ENCODE assay signal across 1 cellular context in the genomic region with DNA sequence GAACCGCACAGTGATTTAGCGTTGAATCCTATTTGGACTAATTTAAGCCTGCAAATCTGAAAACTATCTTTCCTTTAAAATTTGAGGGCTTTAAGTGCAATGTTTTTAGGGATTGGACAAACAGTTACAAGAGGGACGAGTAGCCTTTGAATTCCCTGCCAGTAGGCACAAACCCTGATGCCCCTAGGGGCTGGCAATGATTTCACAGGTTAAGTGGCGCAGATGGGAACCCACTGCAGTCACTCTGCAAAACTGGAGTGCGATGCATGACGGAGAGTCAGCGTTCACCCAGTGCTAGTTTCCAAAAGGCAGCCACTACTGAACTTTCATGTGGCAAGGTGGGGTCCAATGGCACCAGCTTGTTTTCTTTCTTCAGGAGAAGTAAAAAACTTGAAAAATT.
TF ChIP-seq lines count a peak whose summit lies in the region.

No MANE protein-coding gene starts in this region.

TF ChIP-seq in H1, 55 proteins besides CTCF, POLR2A, EP300 and RAD21 (continued from another document):
- TF ChIP-seq, protein P1, sequence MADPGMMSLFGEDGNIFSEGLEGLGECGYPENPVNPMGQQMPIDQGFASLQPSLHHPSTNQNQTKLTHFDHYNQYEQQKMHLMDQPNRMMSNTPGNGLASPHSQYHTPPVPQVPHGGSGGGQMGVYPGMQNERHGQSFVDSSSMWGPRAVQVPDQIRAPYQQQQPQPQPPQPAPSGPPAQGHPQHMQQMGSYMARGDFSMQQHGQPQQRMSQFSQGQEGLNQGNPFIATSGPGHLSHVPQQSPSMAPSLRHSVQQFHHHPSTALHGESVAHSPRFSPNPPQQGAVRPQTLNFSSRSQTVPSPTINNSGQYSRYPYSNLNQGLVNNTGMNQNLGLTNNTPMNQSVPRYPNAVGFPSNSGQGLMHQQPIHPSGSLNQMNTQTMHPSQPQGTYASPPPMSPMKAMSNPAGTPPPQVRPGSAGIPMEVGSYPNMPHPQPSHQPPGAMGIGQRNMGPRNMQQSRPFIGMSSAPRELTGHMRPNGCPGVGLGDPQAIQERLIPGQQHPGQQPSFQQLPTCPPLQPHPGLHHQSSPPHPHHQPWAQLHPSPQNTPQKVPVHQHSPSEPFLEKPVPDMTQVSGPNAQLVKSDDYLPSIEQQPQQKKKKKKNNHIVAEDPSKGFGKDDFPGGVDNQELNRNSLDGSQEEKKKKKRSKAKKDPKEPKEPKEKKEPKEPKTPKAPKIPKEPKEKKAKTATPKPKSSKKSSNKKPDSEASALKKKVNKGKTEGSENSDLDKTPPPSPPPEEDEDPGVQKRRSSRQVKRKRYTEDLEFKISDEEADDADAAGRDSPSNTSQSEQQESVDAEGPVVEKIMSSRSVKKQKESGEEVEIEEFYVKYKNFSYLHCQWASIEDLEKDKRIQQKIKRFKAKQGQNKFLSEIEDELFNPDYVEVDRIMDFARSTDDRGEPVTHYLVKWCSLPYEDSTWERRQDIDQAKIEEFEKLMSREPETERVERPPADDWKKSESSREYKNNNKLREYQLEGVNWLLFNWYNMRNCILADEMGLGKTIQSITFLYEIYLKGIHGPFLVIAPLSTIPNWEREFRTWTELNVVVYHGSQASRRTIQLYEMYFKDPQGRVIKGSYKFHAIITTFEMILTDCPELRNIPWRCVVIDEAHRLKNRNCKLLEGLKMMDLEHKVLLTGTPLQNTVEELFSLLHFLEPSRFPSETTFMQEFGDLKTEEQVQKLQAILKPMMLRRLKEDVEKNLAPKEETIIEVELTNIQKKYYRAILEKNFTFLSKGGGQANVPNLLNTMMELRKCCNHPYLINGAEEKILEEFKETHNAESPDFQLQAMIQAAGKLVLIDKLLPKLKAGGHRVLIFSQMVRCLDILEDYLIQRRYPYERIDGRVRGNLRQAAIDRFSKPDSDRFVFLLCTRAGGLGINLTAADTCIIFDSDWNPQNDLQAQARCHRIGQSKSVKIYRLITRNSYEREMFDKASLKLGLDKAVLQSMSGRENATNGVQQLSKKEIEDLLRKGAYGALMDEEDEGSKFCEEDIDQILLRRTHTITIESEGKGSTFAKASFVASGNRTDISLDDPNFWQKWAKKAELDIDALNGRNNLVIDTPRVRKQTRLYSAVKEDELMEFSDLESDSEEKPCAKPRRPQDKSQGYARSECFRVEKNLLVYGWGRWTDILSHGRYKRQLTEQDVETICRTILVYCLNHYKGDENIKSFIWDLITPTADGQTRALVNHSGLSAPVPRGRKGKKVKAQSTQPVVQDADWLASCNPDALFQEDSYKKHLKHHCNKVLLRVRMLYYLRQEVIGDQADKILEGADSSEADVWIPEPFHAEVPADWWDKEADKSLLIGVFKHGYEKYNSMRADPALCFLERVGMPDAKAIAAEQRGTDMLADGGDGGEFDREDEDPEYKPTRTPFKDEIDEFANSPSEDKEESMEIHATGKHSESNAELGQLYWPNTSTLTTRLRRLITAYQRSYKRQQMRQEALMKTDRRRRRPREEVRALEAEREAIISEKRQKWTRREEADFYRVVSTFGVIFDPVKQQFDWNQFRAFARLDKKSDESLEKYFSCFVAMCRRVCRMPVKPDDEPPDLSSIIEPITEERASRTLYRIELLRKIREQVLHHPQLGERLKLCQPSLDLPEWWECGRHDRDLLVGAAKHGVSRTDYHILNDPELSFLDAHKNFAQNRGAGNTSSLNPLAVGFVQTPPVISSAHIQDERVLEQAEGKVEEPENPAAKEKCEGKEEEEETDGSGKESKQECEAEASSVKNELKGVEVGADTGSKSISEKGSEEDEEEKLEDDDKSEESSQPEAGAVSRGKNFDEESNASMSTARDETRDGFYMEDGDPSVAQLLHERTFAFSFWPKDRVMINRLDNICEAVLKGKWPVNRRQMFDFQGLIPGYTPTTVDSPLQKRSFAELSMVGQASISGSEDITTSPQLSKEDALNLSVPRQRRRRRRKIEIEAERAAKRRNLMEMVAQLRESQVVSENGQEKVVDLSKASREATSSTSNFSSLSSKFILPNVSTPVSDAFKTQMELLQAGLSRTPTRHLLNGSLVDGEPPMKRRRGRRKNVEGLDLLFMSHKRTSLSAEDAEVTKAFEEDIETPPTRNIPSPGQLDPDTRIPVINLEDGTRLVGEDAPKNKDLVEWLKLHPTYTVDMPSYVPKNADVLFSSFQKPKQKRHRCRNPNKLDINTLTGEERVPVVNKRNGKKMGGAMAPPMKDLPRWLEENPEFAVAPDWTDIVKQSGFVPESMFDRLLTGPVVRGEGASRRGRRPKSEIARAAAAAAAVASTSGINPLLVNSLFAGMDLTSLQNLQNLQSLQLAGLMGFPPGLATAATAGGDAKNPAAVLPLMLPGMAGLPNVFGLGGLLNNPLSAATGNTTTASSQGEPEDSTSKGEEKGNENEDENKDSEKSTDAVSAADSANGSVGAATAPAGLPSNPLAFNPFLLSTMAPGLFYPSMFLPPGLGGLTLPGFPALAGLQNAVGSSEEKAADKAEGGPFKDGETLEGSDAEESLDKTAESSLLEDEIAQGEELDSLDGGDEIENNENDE (IDR thresholded peaks at IDR 0.05; ENCODE audit: insufficient replicate concordance, low read length), result no peak
- TF ChIP-seq BCL11A (IDR thresholded peaks at IDR 0.05; ENCODE audit: low read depth in 2 of 2, low read length in 2 of 2) (no peak), KDM1A (IDR thresholded peaks at IDR 0.05; ENCODE audit: borderline replicate concordance, low read length) (no peak), BACH1 (IDR thresholded peaks at IDR 0.05; ENCODE audit: low read length) (no peak), TAF1 (IDR thresholded peaks at IDR 0.05; ENCODE audit: low read depth, low read length) (no peak), TAF7 (optimal IDR thresholded peaks at IDR 0.05; ENCODE audit: borderline replicate concordance, low read depth, low read length) (no peak), RFX5 (IDR thresholded peaks at IDR 0.05; ENCODE audit: borderline replicate concordance, low read depth, low read length) (no peak), CTBP2 (IDR thresholded peaks at IDR 0.05; ENCODE audit: borderline replicate concordance, insufficient read depth, insufficient read length, low read length) (no peak), CEBPB (IDR thresholded peaks at IDR 0.05; ENCODE audit: low read depth, low read length) (no peak), SP2 (IDR thresholded peaks at IDR 0.05; ENCODE audit: low read length) (no peak), RBBP5 (IDR thresholded peaks at IDR 0.05; ENCODE audit: borderline replicate concordance, low read depth, low read length) (no peak), SRF (IDR thresholded peaks at IDR 0.05; ENCODE audit: low read depth, low read length) (no peak), GABPA (IDR thresholded peaks at IDR 0.05; ENCODE audit: borderline replicate concordance, insufficient read depth, low read length) (no peak), SIN3A (conservative IDR thresholded peaks at IDR 0.05 in 1 of 2, IDR thresholded peaks at IDR 0.05 in 1 of 2; ENCODE audit: low read depth in 1 of 2, low read length in 2 of 2) (no peak), MAFK (IDR thresholded peaks at IDR 0.05; ENCODE audit: low read depth, low read length) (no peak), SIX5 (IDR thresholded peaks at IDR 0.05; ENCODE audit: low read depth, low read length) (no peak)
- TF ChIP-seq, protein P2, sequence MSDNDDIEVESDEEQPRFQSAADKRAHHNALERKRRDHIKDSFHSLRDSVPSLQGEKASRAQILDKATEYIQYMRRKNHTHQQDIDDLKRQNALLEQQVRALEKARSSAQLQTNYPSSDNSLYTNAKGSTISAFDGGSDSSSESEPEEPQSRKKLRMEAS (IDR thresholded peaks at IDR 0.05), result no peak
- TF ChIP-seq, protein P3, sequence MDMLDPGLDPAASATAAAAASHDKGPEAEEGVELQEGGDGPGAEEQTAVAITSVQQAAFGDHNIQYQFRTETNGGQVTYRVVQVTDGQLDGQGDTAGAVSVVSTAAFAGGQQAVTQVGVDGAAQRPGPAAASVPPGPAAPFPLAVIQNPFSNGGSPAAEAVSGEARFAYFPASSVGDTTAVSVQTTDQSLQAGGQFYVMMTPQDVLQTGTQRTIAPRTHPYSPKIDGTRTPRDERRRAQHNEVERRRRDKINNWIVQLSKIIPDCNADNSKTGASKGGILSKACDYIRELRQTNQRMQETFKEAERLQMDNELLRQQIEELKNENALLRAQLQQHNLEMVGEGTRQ (IDR thresholded peaks at IDR 0.05; ENCODE audit: low read length), result no peak
